Comparison of ENCODE assay signal across 8 cellular contexts in the genomic region with DNA sequence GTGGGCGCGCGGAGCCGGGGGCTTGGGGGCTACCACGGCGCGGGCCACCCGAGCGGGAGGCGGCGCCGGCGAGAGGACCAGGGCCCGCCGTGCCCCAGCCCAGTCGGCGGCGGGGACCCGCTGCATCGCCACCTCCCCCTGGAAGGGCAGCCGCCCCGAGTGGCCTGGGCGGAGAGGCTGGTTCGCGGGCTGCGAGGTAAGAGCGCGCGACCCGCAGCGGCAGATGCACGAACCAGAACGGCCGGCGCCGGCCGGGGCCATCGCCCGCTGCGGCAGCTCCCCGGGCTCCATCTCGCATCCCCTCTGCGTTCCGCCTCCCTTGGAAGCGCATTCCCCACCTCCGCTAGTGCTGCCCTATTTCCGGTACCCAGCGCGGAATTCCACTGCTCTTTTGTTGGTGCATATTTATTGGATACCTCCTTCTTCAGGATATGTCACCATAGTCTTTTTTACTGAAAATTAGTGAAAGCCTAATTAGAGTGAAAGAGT. TPM values are rescaled to one million over a fixed set of nuclear protein-coding genes. Genes with fewer than 3 reads are reported as not detected.
DNase-seq lines count a peak whose midpoint lies in the region; ATAC-seq and TF ChIP-seq lines count a peak whose summit lies in the region.

No MANE protein-coding gene starts in this region.

- no peaks in the 10 kb centered on the region for H3K27me3 ChIP-seq in A673 (replicated peaks; ENCODE audit: insufficient read depth, low read depth, low read length, poor library complexity)
- H3K27me3 ChIP-seq in fibroblast of lung (ENCODE audit: control insufficient read depth, insufficient read depth, low read length): no peaks in the 10 kb centered on the region
- no peaks in the 10 kb centered on the region for H3K27me3 ChIP-seq in muscle layer of duodenum (ENCODE audit: low read depth, low read length)

- peaks cover 13% of the 10 kb centered on the region for H3K36me3 Mint-ChIP-seq in type B pancreatic cell

- CTCF ChIA-PET in A673 (lab: Charles Lee): no interaction called here

- peak overlapping the region; percentile 92 for H3K4me3 Mint-ChIP-seq in type B pancreatic cell

- DNase-seq in A673 (ENCODE audit: low spot score) (peak; percentile 70), GM13976 (ENCODE audit: low spot score) (peak; percentile 67), NCI-H146 (lab: John Stamatoyannopoulos, UW) (peak; percentile 36), fibroblast of lung (ENCODE audit: low read depth in 2 of 2) (peak; percentile 48 to 64), type B pancreatic cell (ENCODE audit: extremely low spot score, unreplicated experiment) (peak; percentile 71)
- peak; percentile 69 for DNase-seq in activated CD8-positive, alpha-beta memory T cell treated with anti-CD3 and anti-CD28 coated beads, Interleukin-2, amount 50 U/mL, for 48 hours

- H3K4me2 ChIP-seq in fibroblast of lung (ENCODE audit: extremely low read depth, insufficient read depth, low read length): no peak overlapping the region

- H3K27ac ChIP-seq in A673 (ENCODE audit: low read depth, low read length, poor library complexity, severe bottlenecking) (no peak overlapping the region), fibroblast of lung (ENCODE audit: insufficient read depth, low read length) (peak overlapping the region; percentile 82), muscle layer of duodenum (ENCODE audit: low read length) (peak overlapping the region; percentile 56)

- H3K79me2 ChIP-seq in fibroblast of lung (ENCODE audit: control insufficient read depth, insufficient read depth, low read length): peaks cover 52% of the 10 kb centered on the region

- ATAC-seq in HG02759 (IDR thresholded peaks at IDR 0.05; ENCODE audit: unreplicated experiment): peak; percentile 35

- no peak for TF ChIP-seq CTCF in A673 (conservative IDR thresholded peaks at IDR 0.05; ENCODE audit: low read depth, low read length)
- no peak for TF ChIP-seq CTCF in GM13976 (IDR thresholded peaks at IDR 0.05; ENCODE audit: borderline replicate concordance, control extremely low read depth, extremely low read depth, insufficient read depth, missing control alignments)
- no peak for TF ChIP-seq CTCF in fibroblast of lung (conservative IDR thresholded peaks at IDR 0.05 in 1 of 2, IDR thresholded peaks at IDR 0.05 in 1 of 2; ENCODE audit: low read depth in 1 of 2, low read length in 2 of 2)
- TF ChIP-seq CTCF in type B pancreatic cell (conservative IDR thresholded peaks at IDR 0.05): no peak

- in situ Hi-C loops in GM13976 (cut with MboI; ENCODE audit: low sequenced_read_pairs, unreplicated experiment): no loop called here

- POLR2A ChIA-PET in A673 (lab: Charles Lee; ENCODE audit: low non-redundant PET): no interaction called here

- H3K4me1 ChIP-seq in A673 (ENCODE audit: insufficient read depth, low read length, poor library complexity, severe bottlenecking) (peaks cover 14% of the 10 kb centered on the region), fibroblast of lung (ENCODE audit: control insufficient read depth, extremely low read depth, insufficient read depth, low read length) (peaks cover 9% of the 10 kb centered on the region), muscle layer of duodenum (ENCODE audit: control insufficient read depth in 1 of 2, insufficient read depth in 2 of 2, low read length in 2 of 2) (peaks cover 13 to 50% of the 10 kb centered on the region in 2 donors)

- H3K4me1 Mint-ChIP-seq in type B pancreatic cell (ENCODE audit: unreplicated experiment): peaks cover 33% of the 10 kb centered on the region

- peak overlapping the region; percentile 87 for H3K9ac ChIP-seq in fibroblast of lung (ENCODE audit: insufficient read depth, low read length)

- no peaks in the 10 kb centered on the region for H3K9me3 ChIP-seq in A673 (ENCODE audit: low read depth, low read length, poor library complexity, severe bottlenecking)
- no peaks in the 10 kb centered on the region for H3K9me3 ChIP-seq in fibroblast of lung (ENCODE audit: control insufficient read depth, insufficient read depth, low read depth, low read length)
- no peaks in the 10 kb centered on the region for H3K9me3 ChIP-seq in muscle layer of duodenum (ENCODE audit: control insufficient read depth in 1 of 2, low read length in 2 of 2)

- H3K36me3 ChIP-seq in A673 (ENCODE audit: insufficient read depth, low read length, poor library complexity, severe bottlenecking) (no peaks in the 10 kb centered on the region), fibroblast of lung (ENCODE audit: control insufficient read depth, insufficient read depth, low read length) (no peaks in the 10 kb centered on the region), muscle layer of duodenum (ENCODE audit: control insufficient read depth in 1 of 2, insufficient read depth in 2 of 2, low read length in 2 of 2) (peaks cover 0 to 3% of the 10 kb centered on the region in 2 donors)

- H4K20me1 ChIP-seq in fibroblast of lung (ENCODE audit: control insufficient read depth, extremely low read depth, insufficient read depth, low read length): peaks cover 2% of the 10 kb centered on the region

- peaks cover 7% of the 10 kb centered on the region for H3K27me3 Mint-ChIP-seq in type B pancreatic cell

- peak overlapping the region; percentile 78 for H3K27ac Mint-ChIP-seq in type B pancreatic cell

- H3K9me3 Mint-ChIP-seq in type B pancreatic cell: no peaks in the 10 kb centered on the region

- BruUV-seq in A673 (replicated peaks; lab: Mats Ljungman, UMichigan): no TSS peak

- intact Hi-C loops in A673 (cut with micrococcal nuclease; ENCODE audit: unreplicated experiment): no loop called here

- H2AFZ ChIP-seq in fibroblast of lung (ENCODE audit: low read length): no peak overlapping the region

- peak overlapping the region; percentile 64 for H3K4me3 ChIP-seq in A673 (ENCODE audit: low read depth, low read length, poor library complexity, severe bottlenecking)
- peak overlapping the region; percentile 56 to 98 (median 84) for H3K4me3 ChIP-seq in fibroblast of lung (replicated peaks in 1 of 4; ENCODE audit: control extremely low read depth in 1 of 4, insufficient read depth in 1 of 4, low read depth in 3 of 4, low read length in 4 of 4)
- peak overlapping the region; percentile 75 to 91 for H3K4me3 ChIP-seq in muscle layer of duodenum (ENCODE audit: low read depth in 1 of 2, low read length in 2 of 2)

RNA-seq across cellular contexts. Expression of a gene that starts 0.7 kb away (rescaled TPM):
- 10.0 and 10.8 TPM in 2 replicates for total RNA-seq in A673 (2021)
- total RNA-seq in fibroblast of lung: 101 and 109 TPM in 2 replicates
- 61.5 and 158 TPM in 2 replicates for polyA plus RNA-seq in fibroblast of lung
- 50.8 and 119 TPM in 2 replicates for polyA plus RNA-seq in fibroblast of lung (2012)
- polyA minus RNA-seq in fibroblast of lung (ENCODE audit: low replicate concordance): 30.5 and 43.4 TPM in 2 replicates
- total RNA-seq in type B pancreatic cell (ENCODE audit: low replicate concordance): 47.5 and 54.5 TPM in 2 replicates

RNA-seq across cellular contexts. Expression of a gene that starts 32.7 kb away (rescaled TPM):
- 0.87 and 0.99 TPM in 2 replicates for total RNA-seq in A673 (2021)
- total RNA-seq in fibroblast of lung: 0.17 and 0.26 TPM in 2 replicates
- 0.59 and 1.5 TPM in 2 replicates for polyA plus RNA-seq in fibroblast of lung
- 0.45 and 1.1 TPM in 2 replicates for polyA plus RNA-seq in fibroblast of lung (2012)
- polyA minus RNA-seq in fibroblast of lung (ENCODE audit: low replicate concordance): 2.0 TPM in 1 of 2 replicates, not detected in the other
- total RNA-seq in type B pancreatic cell (ENCODE audit: low replicate concordance): 375 and 445 TPM in 2 replicates

Comparison
In these comparisons a context has a peak if more than half of its experiments do, and no peak if none do; other contexts are left out.
1. RNA of a gene that starts 32.7 kb away (total RNA-seq): 375 to 445 TPM in type B pancreatic cell; 0.87 to 0.99 TPM in A673 and 0.17 to 0.26 TPM in fibroblast of lung; every median in the first group is over 100 times any median in the second.
2. Peak in every context shown above with its lines, with median percentiles within 50 percentile points of each other: DNase-seq and H3K4me3 ChIP-seq.